Comparison of ENCODE assay signal across 25 cellular contexts in the genomic region with DNA sequence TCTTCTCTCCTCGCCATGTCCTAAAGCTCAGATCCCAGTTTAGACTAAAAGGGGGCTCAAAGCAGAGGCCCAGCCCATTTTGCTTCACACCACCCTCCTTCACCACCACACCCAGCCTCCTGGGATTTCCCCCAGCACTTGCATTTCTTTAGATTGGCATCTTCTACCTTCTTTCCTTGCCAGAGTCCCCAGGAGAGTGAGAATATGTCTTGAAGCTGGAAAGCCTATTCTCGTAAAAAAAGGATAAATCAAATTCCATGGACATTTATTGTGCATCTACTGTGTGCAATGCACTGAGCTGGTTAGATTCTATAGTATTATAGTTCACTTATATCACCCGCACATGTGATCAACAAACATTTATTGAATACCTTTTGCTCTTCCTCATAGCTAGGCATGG. TPM values are rescaled to one million over a fixed set of nuclear protein-coding genes. Genes with fewer than 3 reads are reported as not detected.
DNase-seq lines count a peak whose midpoint lies in the region; ATAC-seq and TF ChIP-seq lines count a peak whose summit lies in the region.
"Had no signal": no experiment of that assay in that cellular context is flagged by ENCODE, and none has a peak within 500 bp of the region (broad histone marks: within the 10 kb centered on the region; RNA-seq: fewer than 3 reads in every experiment).

No MANE protein-coding gene starts in this region.

- POLR2A ChIA-PET in activated CD8-positive, alpha-beta T cell treated with anti-CD3 and anti-CD28 coated beads, Interleukin-2, amount 10 ng/mL, durations not matched to agents 7 days and 5 days (lab: Charles Lee): no interaction called here

- 0 out of 2 replicates have a peak overlapping the region, but pooled peaks have one; percentile 31 for H3K27ac ChIP-seq in BLaER1
- no peak overlapping the region for H3K27ac ChIP-seq in GM23338 (ENCODE audit: low read depth)
- H3K27ac ChIP-seq: ascending aorta, testis had no signal

- H3K4me1 Mint-ChIP-seq in GM23338: peaks cover 33% of the 10 kb centered on the region
- peaks cover 90% of the 10 kb centered on the region for H3K4me1 Mint-ChIP-seq in activated CD8-positive, alpha-beta T cell treated with anti-CD3 and anti-CD28 coated beads, Interleukin-2, amount 10 ng/mL, durations not matched to agents 7 days and 5 days (ENCODE audit: low read depth)

- H3K4me2 ChIP-seq in BLaER1: peak overlapping the region; percentile 77
- 0 out of 2 replicates have a peak overlapping the region, but pooled peaks have one; percentile 53 for H3K4me2 ChIP-seq in GM23338

- H3K27me3 ChIP-seq in BLaER1 (no peaks in the 10 kb centered on the region), GM23338 (ENCODE audit: insufficient read depth) (no peaks in the 10 kb centered on the region)
- H3K27me3 ChIP-seq: ascending aorta, testis had no signal

- no peak overlapping the region for H3K4me3 ChIP-seq in BLaER1
- no peak overlapping the region for H3K4me3 ChIP-seq in GM23338
- H3K4me3 ChIP-seq in mucosa of descending colon: no peak overlapping the region
- H3K4me3 ChIP-seq: ascending aorta, testis had no signal

- no peaks in the 10 kb centered on the region for H3K27me3 Mint-ChIP-seq in GM23338 (ENCODE audit: insufficient read depth, low read depth, poor library complexity)
- no peaks in the 10 kb centered on the region for H3K27me3 Mint-ChIP-seq in activated CD8-positive, alpha-beta T cell treated with anti-CD3 and anti-CD28 coated beads, Interleukin-2, amount 10 ng/mL, durations not matched to agents 7 days and 5 days (ENCODE audit: low read depth)
- H3K27me3 Mint-ChIP-seq: dendritic cell treated with granulocyte-macrophage colony-stimulating factor and Interleukin-4, amounts not matched to agents 40 ng/mL and 50 ng/mL, for 4 days had no signal

- peaks cover 5% of the 10 kb centered on the region; the same call in 1 of the 3 replicates for H3K36me3 Mint-ChIP-seq in GM23338 (ENCODE audit: low read depth)
- H3K36me3 Mint-ChIP-seq in activated CD8-positive, alpha-beta T cell treated with anti-CD3 and anti-CD28 coated beads, Interleukin-2, amount 10 ng/mL, durations not matched to agents 7 days and 5 days (ENCODE audit: low read depth): peaks cover 32% of the 10 kb centered on the region

- no peak for DNase-seq in GM23338 (ENCODE audit: low spot score)
- no peak for DNase-seq in activated CD8-positive, alpha-beta T cell treated with anti-CD3 and anti-CD28 coated beads, Interleukin-2, amount 10 ng/mL, durations not matched to agents 7 days and 5 days
- no peak for DNase-seq in mucosa of descending colon
- no peak for DNase-seq in COLO668 (lab: John Stamatoyannopoulos, UW; ENCODE audit: unreplicated experiment)
- no peak for DNase-seq in HK-2 (ENCODE audit: unreplicated experiment)
- DNase-seq: activated CD4-positive, alpha-beta T cell treated with anti-CD3 and anti-CD28 coated beads for 1 hour; activated naive CD4-positive, alpha-beta T cell; activated T-cell treated with anti-CD3 and anti-CD28 coated beads, Interleukin-2, amount 50 U/mL, for 48 hours; HFFc6; left cardiac atrium; mesenchymal stem cell; MM.1S; NCI-H1436 treated with DMSO at 0.1 percent for 48 hours; PC-3; Right ventricle myocardium superior; small intestine; stimulated activated CD4-positive, alpha-beta T cell treated with anti-CD3 and anti-CD28 coated beads, Interleukin-2, amount 100 ng/mL, for 24 hours; SW 1271; testis had no signal

- H3K4me1 ChIP-seq in BLaER1 (peaks cover 78% of the 10 kb centered on the region), GM23338 (ENCODE audit: insufficient read depth) (peaks cover 6% of the 10 kb centered on the region; the same call in 1 of the 2 replicates), mucosa of descending colon (ENCODE audit: low read depth) (peaks cover 33% of the 10 kb centered on the region)
- H3K4me1 ChIP-seq: testis had no signal

- peak overlapping the region; percentile 9; the same call in 1 of the 2 replicates for H3K27ac Mint-ChIP-seq in GM23338
- H3K27ac Mint-ChIP-seq in activated CD8-positive, alpha-beta T cell treated with anti-CD3 and anti-CD28 coated beads, Interleukin-2, amount 10 ng/mL, durations not matched to agents 7 days and 5 days: no peak overlapping the region
- H3K27ac Mint-ChIP-seq: HFFc6 had no signal

- ATAC-seq in GM23338: peak; percentile 29
- ATAC-seq in activated CD8-positive, alpha-beta T cell treated with anti-CD3 and anti-CD28 coated beads, Interleukin-2, amount 10 ng/mL, durations not matched to agents 7 days and 5 days: no peak
- ATAC-seq in mucosa of descending colon: peak; percentile 7
- ATAC-seq in HG02970 (IDR thresholded peaks at IDR 0.05; ENCODE audit: low FRiP score, unreplicated experiment): no peak
- ATAC-seq: left cardiac atrium, PC-3 had no signal

- no peak overlapping the region; the same call in 1 of the 2 replicates for H3K9ac ChIP-seq in BLaER1

- H3K36me3 ChIP-seq in BLaER1 (peaks cover 13% of the 10 kb centered on the region; the same call in 1 of the 2 replicates), GM23338 (ENCODE audit: insufficient read depth) (no peaks in the 10 kb centered on the region), mucosa of descending colon (ENCODE audit: low read depth) (no peaks in the 10 kb centered on the region)
- H3K36me3 ChIP-seq: ascending aorta had no signal

- CTCF ChIA-PET in activated CD8-positive, alpha-beta T cell treated with anti-CD3 and anti-CD28 coated beads, Interleukin-2, amount 10 ng/mL, durations not matched to agents 7 days and 5 days (lab: Charles Lee): interaction anchor here (1.1 kb wide), 1 partner anchor 211 kb away, joined by 3 read pairs; no protein-coding TSS in a partner anchor

- H3K4me3 Mint-ChIP-seq in GM23338: no peak overlapping the region
- H3K4me3 Mint-ChIP-seq in activated CD8-positive, alpha-beta T cell treated with anti-CD3 and anti-CD28 coated beads, Interleukin-2, amount 10 ng/mL, durations not matched to agents 7 days and 5 days: peak overlapping the region; percentile 9
- H3K4me3 Mint-ChIP-seq: dendritic cell treated with granulocyte-macrophage colony-stimulating factor and Interleukin-4, amounts not matched to agents 40 ng/mL and 50 ng/mL, for 4 days; HFFc6 had no signal

- TF ChIP-seq CTCF in GM23338 (conservative IDR thresholded peaks at IDR 0.05; ENCODE audit: low read depth in 2 of 2) (no peak), mucosa of descending colon (IDR thresholded peaks at IDR 0.05) (no peak)

- no peak overlapping the region for H2AFZ ChIP-seq in GM23338

- no peaks in the 10 kb centered on the region for H3K9me2 ChIP-seq in GM23338 (ENCODE audit: insufficient read depth)

- no peaks in the 10 kb centered on the region for H3K9me3 Mint-ChIP-seq in GM23338
- H3K9me3 Mint-ChIP-seq in activated CD8-positive, alpha-beta T cell treated with anti-CD3 and anti-CD28 coated beads, Interleukin-2, amount 10 ng/mL, durations not matched to agents 7 days and 5 days (ENCODE audit: insufficient read depth): no peaks in the 10 kb centered on the region
- H3K9me3 Mint-ChIP-seq: dendritic cell treated with granulocyte-macrophage colony-stimulating factor and Interleukin-4, amounts not matched to agents 40 ng/mL and 50 ng/mL, for 4 days had no signal

- 0 out of 2 replicates have a peak, but pooled peaks cover 4% of the 10 kb centered on the region for H3F3A ChIP-seq in GM23338 (replicated peaks; ENCODE audit: low read depth)

- peaks cover 19% of the 10 kb centered on the region for H3K79me2 ChIP-seq in GM23338 (replicated peaks; ENCODE audit: insufficient read depth)

- intact Hi-C loops in mucosa of descending colon (cut with DNase I, micrococcal nuclease): no loop called here

- H3K9me3 ChIP-seq in BLaER1 (no peaks in the 10 kb centered on the region), mucosa of descending colon (no peaks in the 10 kb centered on the region)
- H3K9me3 ChIP-seq: ascending aorta, testis had no signal

- H4K20me1 ChIP-seq in BLaER1: peaks cover 92% of the 10 kb centered on the region
- peaks cover 3% of the 10 kb centered on the region; the same call in 1 of the 2 replicates for H4K20me1 ChIP-seq in GM23338 (replicated peaks; ENCODE audit: insufficient read depth)

TF ChIP-seq in GM23338, 12 proteins besides CTCF, POLR2A, EP300 and RAD21:
- TF ChIP-seq JUNB (IDR thresholded peaks at IDR 0.05; ENCODE audit: unreplicated experiment) (no peak), NANOG (IDR thresholded peaks at IDR 0.05; ENCODE audit: borderline replicate concordance) (no peak), EZH2phosphoT487 (IDR thresholded peaks at IDR 0.05; ENCODE audit: unreplicated experiment) (no peak)
- TF ChIP-seq, protein P1, sequence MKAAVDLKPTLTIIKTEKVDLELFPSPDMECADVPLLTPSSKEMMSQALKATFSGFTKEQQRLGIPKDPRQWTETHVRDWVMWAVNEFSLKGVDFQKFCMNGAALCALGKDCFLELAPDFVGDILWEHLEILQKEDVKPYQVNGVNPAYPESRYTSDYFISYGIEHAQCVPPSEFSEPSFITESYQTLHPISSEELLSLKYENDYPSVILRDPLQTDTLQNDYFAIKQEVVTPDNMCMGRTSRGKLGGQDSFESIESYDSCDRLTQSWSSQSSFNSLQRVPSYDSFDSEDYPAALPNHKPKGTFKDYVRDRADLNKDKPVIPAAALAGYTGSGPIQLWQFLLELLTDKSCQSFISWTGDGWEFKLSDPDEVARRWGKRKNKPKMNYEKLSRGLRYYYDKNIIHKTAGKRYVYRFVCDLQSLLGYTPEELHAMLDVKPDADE (IDR thresholded peaks at IDR 0.05): no peak
TF ChIP-seq in GM23338: peak in this region for 0.

RNA-seq across cellular contexts. Expression of a gene that starts 10.2 kb away (rescaled TPM):
- 12.9 and 13.9 TPM in 2 replicates for total RNA-seq in GM23338 (2014; rRNA removed; shearing (Covaris generic))
- polyA plus RNA-seq in GM23338 (2016; fragmentation: Nextera tagmentation; extraction: Ambion mirVana): 4.6 and 4.7 TPM in 2 replicates
- 10 to 100 TPM; 12.4 to 12.9 TPM for total RNA-seq in activated CD8-positive, alpha-beta T cell treated with anti-CD3 and anti-CD28 coated beads, Interleukin-2, amount 10 ng/mL, durations not matched to agents 7 days and 5 days
- 10 to 100 TPM; 12.0 to 13.2 (median 13.1) TPM for total RNA-seq in mucosa of descending colon

RNA-seq across cellular contexts. Expression of a gene that starts 39.7 kb away (rescaled TPM):
- total RNA-seq in GM23338 (2014; rRNA removed; shearing (Covaris generic)): 1.0 and 1.9 TPM in 2 replicates
- polyA plus RNA-seq in GM23338 (2016; fragmentation: Nextera tagmentation; extraction: Ambion mirVana): 1.7 and 1.9 TPM in 2 replicates
- not detected for total RNA-seq in activated CD8-positive, alpha-beta T cell treated with anti-CD3 and anti-CD28 coated beads, Interleukin-2, amount 10 ng/mL, durations not matched to agents 7 days and 5 days
- 1 to 10 TPM in 1 of 3 donors, under 1 TPM in 2; 0.22 to 1.0 (median 0.25) TPM for total RNA-seq in mucosa of descending colon
- total RNA-seq: activated CD8-positive, alpha-beta memory T cell treated with anti-CD3 and anti-CD28 coated beads for 36 hours; ascending aorta; HFFc6; osteocyte had no signal

Comparison
In these comparisons a context has a peak if more than half of its experiments do, and no peak if none do; other contexts are left out.
1. ATAC-seq: peak in GM23338 (single experiment) and mucosa of descending colon (single experiment); none in activated CD8-positive, alpha-beta T cell treated with anti-CD3 and anti-CD28 coated beads, Interleukin-2, amount 10 ng/mL, durations not matched to agents 7 days and 5 days (single experiment) and HG02970 (single experiment).